In genomic region chr2:160062283-160063005, GRCh38 we compare ENCODE assay signal across 9 cellular contexts. TPM values are rescaled to one million over a fixed set of nuclear protein-coding genes. Genes with fewer than 3 reads are reported as not detected.
A peak's percentile ranks its signal among the peaks of the same experiment; 100 is the strongest.
DNase-seq lines count a peak whose midpoint lies in the region; TF ChIP-seq lines count a peak whose summit lies in the region.
"Had no signal": no experiment of that assay in that cellular context is flagged by ENCODE, and none has a peak within 500 bp of the region (broad histone marks: within the 10 kb centered on the region; RNA-seq: fewer than 3 reads in every experiment).

PLA2R1 (minus strand) TSS chr2:160062615; CDS start chr2:160062403, 212 bp downstream.

- no peaks in the 10 kb centered on the region for H3K36me3 ChIP-seq in ES-I3 (ENCODE audit: insufficient read depth, low read length)
- no peaks in the 10 kb centered on the region for H3K36me3 ChIP-seq in esophagus muscularis mucosa
- H3K36me3 ChIP-seq in mucosa of stomach (ENCODE audit: control insufficient read depth, insufficient read depth, low read length), result no peaks in the 10 kb centered on the region
- H3K36me3 ChIP-seq in urinary bladder (ENCODE audit: insufficient read depth), result no peaks in the 10 kb centered on the region

- peak within 1 kb of the TSS; percentile 65 for H3K9ac ChIP-seq in ES-I3 (ENCODE audit: low read depth, low read length)
- H3K9ac ChIP-seq in mucosa of stomach (ENCODE audit: low read length), result peak within 1 kb of the TSS; percentile 46

- H3K4me3 ChIP-seq in esophagus muscularis mucosa (peak within 1 kb of the TSS; percentile 76 to 94 (median 83)), mucosa of stomach (ENCODE audit: low read length) (peak within 1 kb of the TSS; percentile 22), urinary bladder (ENCODE audit: low read depth, low read length) (peak within 1 kb of the TSS; percentile 86)

- no peaks in the 10 kb centered on the region; the same call in 1 of the 2 replicates for H3K9me3 ChIP-seq in ES-I3 (ENCODE audit: control insufficient read depth, insufficient read depth, low read length)
- H3K9me3 ChIP-seq in esophagus muscularis mucosa, result no peaks in the 10 kb centered on the region
- H3K9me3 ChIP-seq in mucosa of stomach (ENCODE audit: control insufficient read depth, low read length), result no peaks in the 10 kb centered on the region

- intact Hi-C loops in esophagus muscularis mucosa (cut with DNase I), result no loop called here

- no peak for TF ChIP-seq POLR2A in esophagus muscularis mucosa (IDR thresholded peaks at IDR 0.05; ENCODE audit: low read depth)

- TF ChIP-seq CTCF in esophagus muscularis mucosa (IDR thresholded peaks at IDR 0.05), result no peak

- H3K4me1 ChIP-seq in ES-I3 (ENCODE audit: insufficient read depth, low read length) (no peaks in the 10 kb centered on the region; the same call in 1 of the 2 replicates), esophagus muscularis mucosa (peaks cover 20 to 44% (median 37%) of the 10 kb centered on the region in 4 donors), mucosa of stomach (ENCODE audit: control insufficient read depth, insufficient read depth, low read length) (peaks cover 9% of the 10 kb centered on the region), urinary bladder (ENCODE audit: insufficient read depth) (no peaks in the 10 kb centered on the region)

- 15% methylated on average over 21 of the region's 52 CpGs for WGBS in esophagus muscularis mucosa
- WGBS in urinary bladder, result under 1% methylated on average over 52 of the region's 52 CpGs

- no peaks in the 10 kb centered on the region for H3K27me3 ChIP-seq in esophagus muscularis mucosa
- H3K27me3 ChIP-seq in mucosa of stomach (ENCODE audit: control insufficient read depth, insufficient read depth, low read length), result peaks cover 47% of the 10 kb centered on the region

- DNase-seq in SW480 (ENCODE audit: low spot score) (peak; percentile 37), esophagus muscularis mucosa (ENCODE audit: extremely low spot score) (no peak), NOMO-1 treated with DMSO at 0.1 percent for 48 hours (lab: John Stamatoyannopoulos, UW; ENCODE audit: unreplicated experiment) (no peak), NK-92 (lab: John Stamatoyannopoulos, UW; ENCODE audit: unreplicated experiment) (no peak), NCI-H446 (lab: John Stamatoyannopoulos, UW) (no peak)

- TF ChIP-seq EP300 in esophagus muscularis mucosa (IDR thresholded peaks at IDR 0.05), result no peak

- H3K27ac ChIP-seq in esophagus muscularis mucosa (replicated peaks in 1 of 4) (peak within 1 kb of the TSS; percentile 44 to 69 (median 52)), urinary bladder (ENCODE audit: low read depth) (no peak within 1 kb of the TSS)

RNA-seq across cellular contexts. Expression of gene PLA2R1, which starts in this region (rescaled TPM):
- total RNA-seq in esophagus muscularis mucosa (1 to 10 TPM; 2.8 to 6.4 (median 5.1) TPM), urinary bladder (17.9 TPM)
- polyA plus RNA-seq in urinary bladder, result 5.1 TPM
- polyA plus RNA-seq: IgD-negative memory B cell had no signal

Comparison
In these comparisons a context has a peak if more than half of its experiments do, and no peak if none do; other contexts are left out.
1. H3K4me3 ChIP-seq: peak in every context shown above with its lines; median percentile 86 in urinary bladder; 83 in esophagus muscularis mucosa; 22 in mucosa of stomach.